ENCODE assay signal across 8 cellular contexts in genomic region chr20:25862967-25863530, GRCh38.
DNase-seq lines count a peak whose midpoint lies in the region; ATAC-seq, FAIRE-seq and TF ChIP-seq lines count a peak whose summit lies in the region.
"Not testable (repeated sequence)": the region's sequence is repeated elsewhere in the genome, so short reads cannot be mapped to it uniquely, and the experiment has no call there.

No MANE protein-coding gene starts in this region.

- H3K27me3 ChIP-seq in naive thymus-derived CD4-positive, alpha-beta T cell (ENCODE audit: control insufficient read depth in 2 of 2, insufficient read depth in 2 of 2, low read length in 2 of 2): peaks cover 0 to 12% of the 10 kb centered on the region in 2 donors

- H3K27me3 Mint-ChIP-seq in Calu3 (ENCODE audit: unreplicated experiment): peaks cover 78% of the 10 kb centered on the region
- H3K27me3 Mint-ChIP-seq in naive thymus-derived CD4-positive, alpha-beta T cell: peaks cover 39 to 89% (median 76%) of the 10 kb centered on the region in 5 donors

- POLR2A ChIA-PET in naive thymus-derived CD4-positive, alpha-beta T cell (lab: Charles Lee): not testable (repeated sequence)

- intact Hi-C loops in Calu3 (cut with micrococcal nuclease; ENCODE audit: unreplicated experiment): not testable (repeated sequence)
- intact Hi-C loops in naive thymus-derived CD4-positive, alpha-beta T cell (cut with micrococcal nuclease): loop anchor here in 1 of 2 donors (1.0 kb wide), 2 partner anchors 9 to 240 kb away; no protein-coding TSS in a partner anchor

- peak overlapping the region; percentile 34 for H3K4me3 ChIP-seq in naive thymus-derived CD4-positive, alpha-beta T cell (ENCODE audit: low read length)

- not testable (repeated sequence) for H3K9me3 Mint-ChIP-seq in Calu3 (ENCODE audit: low read depth, unreplicated experiment); naive thymus-derived CD4-positive, alpha-beta T cell

- not testable (repeated sequence) for TF ChIP-seq CTCF in Calu3 (IDR thresholded peaks at IDR 0.05; ENCODE audit: unreplicated experiment)

- not testable (repeated sequence) for H3K36me3 ChIP-seq in naive thymus-derived CD4-positive, alpha-beta T cell (ENCODE audit: control insufficient read depth in 2 of 3, insufficient read depth in 3 of 3, low read length in 3 of 3)

- peak; percentile 38; the same call in 2 of the 3 replicates for ATAC-seq in SK-N-SH treated with all-trans-retinoic acid at 6 μM for 48 hours
- ATAC-seq in naive thymus-derived CD4-positive, alpha-beta T cell: not testable (repeated sequence)

- peaks cover 11 to 21% of the 10 kb centered on the region in 2 donors for H3K4me1 ChIP-seq in naive thymus-derived CD4-positive, alpha-beta T cell (ENCODE audit: control insufficient read depth in 2 of 2, insufficient read depth in 2 of 2, low read length in 2 of 2)

- peak; percentile 66 for DNase-seq in Calu3
- DNase-seq in H54 (ENCODE audit: insufficient read length, low spot score): peak; percentile 26
- DNase-seq in NCI-H1417 (lab: John Stamatoyannopoulos, UW): peak; percentile 74 to 96 (median 92)
- DNase-seq in activated gamma-delta T cell treated with anti-CD3 and anti-CD28 coated beads, Interleukin-2, amount 50 U/mL, for 16 hours (ENCODE audit: low read depth): peak; percentile 46
- DNase-seq in fibroblast of the conjunctiva (ENCODE audit: low read depth): peak; percentile 57
- DNase-seq in naive thymus-derived CD4-positive, alpha-beta T cell: peak; percentile 66 to 87 (median 77)
- DNase-seq in stimulated activated CD8-positive, alpha-beta memory T cell treated with anti-CD3 and anti-CD28 coated beads, Interleukin-4, amount 100 ng/mL, for 4 hours (ENCODE audit: low read depth in 2 of 2, low spot score in 1 of 2): peak; percentile 50 to 62

- H3K4me1 Mint-ChIP-seq in Calu3 (ENCODE audit: low read depth, unreplicated experiment): peaks cover 24% of the 10 kb centered on the region
- peaks cover 46 to 79% (median 50%) of the 10 kb centered on the region in 7 donors for H3K4me1 Mint-ChIP-seq in naive thymus-derived CD4-positive, alpha-beta T cell

- H3K27ac Mint-ChIP-seq in Calu3 (ENCODE audit: unreplicated experiment): not testable (repeated sequence)
- H3K27ac Mint-ChIP-seq in naive thymus-derived CD4-positive, alpha-beta T cell: peak overlapping the region in 4 of 9 donors; percentile 15 to 86 (median 46)

- peaks cover 23% of the 10 kb centered on the region for H3K36me3 Mint-ChIP-seq in Calu3 (ENCODE audit: insufficient read depth, unreplicated experiment)
- H3K36me3 Mint-ChIP-seq in naive thymus-derived CD4-positive, alpha-beta T cell: not testable (repeated sequence)

- H3K4me3 Mint-ChIP-seq in Calu3 (ENCODE audit: low read depth, unreplicated experiment): peak overlapping the region; percentile 59
- H3K4me3 Mint-ChIP-seq in naive thymus-derived CD4-positive, alpha-beta T cell: peak overlapping the region; percentile 72 to 97 (median 82)

- not testable (repeated sequence) for FAIRE-seq in H54 (lab: Jason Lieb, UNC)

- peak; percentile 29; the same call in 1 of the 2 replicates for TF ChIP-seq POLR2A in H54 (IDR thresholded peaks at IDR 0.05; ENCODE audit: low read depth, low read length)

- H3K9me3 ChIP-seq in naive thymus-derived CD4-positive, alpha-beta T cell (ENCODE audit: control insufficient read depth in 2 of 3, low read length in 3 of 3): not testable (repeated sequence)

- BruUV-seq in Calu3 (replicated peaks; lab: Mats Ljungman, UMichigan): not testable (repeated sequence)

- H3K27ac ChIP-seq in naive thymus-derived CD4-positive, alpha-beta T cell (ENCODE audit: low read depth, low read length): not testable (repeated sequence)

- CTCF ChIA-PET in Calu3 (lab: Charles Lee); naive thymus-derived CD4-positive, alpha-beta T cell (lab: Charles Lee): not testable (repeated sequence)

Comparison
In these comparisons a context has a peak if more than half of its experiments do, and no peak if none do; other contexts are left out.
1. DNase-seq: peak in every context shown above with its lines; median percentile 92 in NCI-H1417; 77 in naive thymus-derived CD4-positive, alpha-beta T cell; 66 in Calu3; 57 in fibroblast of the conjunctiva; 56 in stimulated activated CD8-positive, alpha-beta memory T cell treated with anti-CD3 and anti-CD28 coated beads, Interleukin-4, amount 100 ng/mL, for 4 hours; 46 in activated gamma-delta T cell treated with anti-CD3 and anti-CD28 coated beads, Interleukin-2, amount 50 U/mL, for 16 hours; 26 in H54.